In genomic region chr14:54562334-54562733, GRCh38 we compare ENCODE assay signal across 26 cellular contexts. TPM values are rescaled to one million over a fixed set of nuclear protein-coding genes. Genes with fewer than 3 reads are reported as not detected.
DNase-seq lines count a peak whose midpoint lies in the region; ATAC-seq, FAIRE-seq and TF ChIP-seq lines count a peak whose summit lies in the region.
"Had no signal": no experiment of that assay in that cellular context is flagged by ENCODE, and none has a peak within 500 bp of the region (broad histone marks: within the 10 kb centered on the region; RNA-seq: fewer than 3 reads in every experiment).

No MANE protein-coding gene starts in this region.

- DNase-seq in right lobe of liver = no peak
- peak; percentile 48 for DNase-seq in NCI-H69 (lab: John Stamatoyannopoulos, UW)
- DNase-seq in fibroblast of the aortic adventitia (ENCODE audit: low read depth) = peak; percentile 21
- DNase-seq in urothelium cell line (ENCODE audit: low spot score) = no peak
- DNase-seq in LoVo (ENCODE audit: low spot score) = no peak
- DNase-seq in esophagus muscularis mucosa (ENCODE audit: extremely low spot score) = no peak
- DNase-seq in stimulated activated CD4-positive, alpha-beta T cell treated with anti-CD3 and anti-CD28 coated beads, Interleukin-2, amount 100 ng/mL, for 48 hours = no peak
- DNase-seq: ACHN; activated CD4-positive, alpha-beta T cell treated with anti-CD3 and anti-CD28 coated beads, Interleukin-2, amount 10 ng/mL, durations not matched to agents 24 days and 14 days; CD4-positive, CD25-positive, alpha-beta regulatory T cell; dermis blood vessel endothelial cell; DMS153; hippocampal formation; Kasumi-1; naive thymus-derived CD8-positive, alpha-beta T cell; NCI-H1105; NCI-H2107; NCI-H526 treated with DMSO at 0.1 percent for 48 hours; OCI-M1; sigmoid colon; stimulated activated naive CD4-positive, alpha-beta T cell had no signal

- no peak for TF ChIP-seq RAD21 in liver (IDR thresholded peaks at IDR 0.05)

- FAIRE-seq in urothelium cell line (lab: Jason Lieb, UNC) = peak; percentile 66
- FAIRE-seq: bronchial epithelial cell, endothelial cell of umbilical vein, keratinocyte had no signal

- H3K4me1 ChIP-seq in liver (ENCODE audit: control insufficient read depth in 4 of 4, insufficient read depth in 4 of 4, low read length in 3 of 4) (peaks cover 0 to 11% (median 3%) of the 10 kb centered on the region in 4 donors), right lobe of liver (peaks cover 0 to 8% (median 0%) of the 10 kb centered on the region in 4 donors), esophagus muscularis mucosa (peaks cover 7 to 13% (median 9%) of the 10 kb centered on the region in 4 donors)

- H3K36me3 ChIP-seq in liver (ENCODE audit: control insufficient read depth in 4 of 4, insufficient read depth in 3 of 4, low read depth in 1 of 4, low read length in 3 of 4) = no peaks in the 10 kb centered on the region
- no peaks in the 10 kb centered on the region for H3K36me3 ChIP-seq in right lobe of liver
- no peaks in the 10 kb centered on the region for H3K36me3 ChIP-seq in esophagus muscularis mucosa
- H3K36me3 ChIP-seq: sigmoid colon had no signal

- H3K27me3 ChIP-seq in liver (ENCODE audit: control insufficient read depth in 4 of 4, insufficient read depth in 4 of 4, low read length in 3 of 4) (no peaks in the 10 kb centered on the region), right lobe of liver (no peaks in the 10 kb centered on the region), esophagus muscularis mucosa (peaks cover 0 to 5% (median 0%) of the 10 kb centered on the region in 4 donors)
- H3K27me3 ChIP-seq: sigmoid colon had no signal

- ATAC-seq in right lobe of liver = no peak
- ATAC-seq: activated T-helper 17 cell treated with anti-CD3 and anti-CD28 coated beads, Interleukin-2, amount 50 U/mL, for 72 hours; naive thymus-derived CD8-positive, alpha-beta T cell had no signal

- TF ChIP-seq EP300 in esophagus muscularis mucosa (IDR thresholded peaks at IDR 0.05) = no peak

- H3K4me3 ChIP-seq in liver (ENCODE audit: low read depth in 1 of 3, low read length in 3 of 3) (no peak overlapping the region), right lobe of liver (no peak overlapping the region), fibroblast of the aortic adventitia (ENCODE audit: low read depth, low read length) (no peak overlapping the region), esophagus muscularis mucosa (no peak overlapping the region)
- H3K4me3 ChIP-seq: sigmoid colon had no signal

- intact Hi-C loops in right lobe of liver (cut with DNase I) (loop anchor here in 1 of 2 donors (10.0 kb wide), 1 partner anchor 212 kb away; no protein-coding TSS in a partner anchor), esophagus muscularis mucosa (cut with DNase I) (loop anchor here (10.0 kb wide), 1 partner anchor 242 kb away; no protein-coding TSS in a partner anchor)

- TF ChIP-seq POLR2A in right lobe of liver (IDR thresholded peaks at IDR 0.05) (no peak), esophagus muscularis mucosa (IDR thresholded peaks at IDR 0.05; ENCODE audit: low read depth) (no peak)

- TF ChIP-seq CTCF in liver (IDR thresholded peaks at IDR 0.05; ENCODE audit: low read depth, low read length, missing input control) = peak; percentile 1
- no peak for TF ChIP-seq CTCF in right lobe of liver (IDR thresholded peaks at IDR 0.05)
- TF ChIP-seq CTCF in fibroblast of the aortic adventitia (IDR thresholded peaks at IDR 0.05; ENCODE audit: insufficient read depth, low read length) = no peak
- no peak for TF ChIP-seq CTCF in esophagus muscularis mucosa (IDR thresholded peaks at IDR 0.05)

- no peak overlapping the region for H3K9ac ChIP-seq in liver (ENCODE audit: low read depth in 1 of 2, low read length in 2 of 2)

- WGBS in liver = 78% methylated on average over 5 of the region's 5 CpGs
- 63% methylated on average over 5 of the region's 5 CpGs for WGBS in right lobe of liver (ENCODE audit: insufficient coverage, low coverage, low lambda C conversion rate, missing lambda C conversion rate)
- 52% methylated on average over 5 of the region's 5 CpGs for WGBS in esophagus muscularis mucosa

- H3K27ac ChIP-seq in liver (ENCODE audit: low read depth in 1 of 2, low read length in 2 of 2) (no peak overlapping the region), right lobe of liver (no peak overlapping the region), esophagus muscularis mucosa (replicated peaks in 1 of 4) (no peak overlapping the region)
- H3K27ac ChIP-seq: sigmoid colon had no signal

- H3K9me3 ChIP-seq in liver (ENCODE audit: control insufficient read depth in 4 of 4, low read length in 3 of 4) (no peaks in the 10 kb centered on the region), right lobe of liver (no peaks in the 10 kb centered on the region), esophagus muscularis mucosa (no peaks in the 10 kb centered on the region)
- H3K9me3 ChIP-seq: sigmoid colon had no signal

TF ChIP-seq in liver, 16 proteins besides CTCF, POLR2A, EP300 and RAD21:
- TF ChIP-seq GABPA (IDR thresholded peaks at IDR 0.05 in 1 of 2, conservative IDR thresholded peaks at IDR 0.05 in 1 of 2) (no peak), FOXA1 (IDR thresholded peaks at IDR 0.05) (no peak), HNF4A (conservative IDR thresholded peaks at IDR 0.05) (no peak), RXRA (IDR thresholded peaks at IDR 0.05) (no peak), NR2F2 (IDR thresholded peaks at IDR 0.05) (no peak), JUND (IDR thresholded peaks at IDR 0.05) (no peak)

RNA-seq across cellular contexts. Expression of gene SAMD4A, which starts 4.6 kb away (rescaled TPM):
- total RNA-seq in liver (10 to 100 TPM in 1 of 2 donors, 1 to 10 TPM in 1; 4.3 to 17.8 TPM), right lobe of liver (10 to 100 TPM; 16.7 to 31.9 (median 21.1) TPM), fibroblast of the aortic adventitia (ENCODE audit: low replicate concordance) (8.6 and 20.1 TPM in 2 replicates), esophagus muscularis mucosa (100 to 1,000 TPM in 2 of 4 donors, 10 to 100 TPM in 2; 76.8 to 123 (median 97.0) TPM)
- 10 to 100 TPM in 1 of 2 donors, 1 to 10 TPM in 1; 5.1 to 11.2 TPM for polyA plus RNA-seq in liver
- polyA plus RNA-seq: naive thymus-derived CD8-positive, alpha-beta T cell had no signal

RNA-seq across cellular contexts. Expression of gene CGRRF1, which starts 52.6 kb away (rescaled TPM):
- total RNA-seq in liver (1 to 10 TPM; 4.9 to 5.2 TPM), right lobe of liver (1 to 10 TPM; 5.4 to 8.2 (median 6.7) TPM), fibroblast of the aortic adventitia (ENCODE audit: low replicate concordance) (7.0 and 19.7 TPM in 2 replicates), esophagus muscularis mucosa (10 to 100 TPM; 10.7 to 28.2 (median 21.8) TPM)
- 10 to 100 TPM in 1 of 2 donors, 1 to 10 TPM in 1; 4.6 to 11.2 TPM for polyA plus RNA-seq in liver

Comparison
In these comparisons a context has a peak if more than half of its experiments do, and no peak if none do; other contexts are left out.
1. DNase-seq: peak in NCI-H69 (single experiment) and fibroblast of the aortic adventitia (single experiment); none in right lobe of liver (0 of 3), urothelium cell line (single experiment), LoVo (single experiment), esophagus muscularis mucosa (single experiment) and stimulated activated CD4-positive, alpha-beta T cell treated with anti-CD3 and anti-CD28 coated beads, Interleukin-2, amount 100 ng/mL, for 48 hours (0 of 2).